In the genomic region with DNA sequence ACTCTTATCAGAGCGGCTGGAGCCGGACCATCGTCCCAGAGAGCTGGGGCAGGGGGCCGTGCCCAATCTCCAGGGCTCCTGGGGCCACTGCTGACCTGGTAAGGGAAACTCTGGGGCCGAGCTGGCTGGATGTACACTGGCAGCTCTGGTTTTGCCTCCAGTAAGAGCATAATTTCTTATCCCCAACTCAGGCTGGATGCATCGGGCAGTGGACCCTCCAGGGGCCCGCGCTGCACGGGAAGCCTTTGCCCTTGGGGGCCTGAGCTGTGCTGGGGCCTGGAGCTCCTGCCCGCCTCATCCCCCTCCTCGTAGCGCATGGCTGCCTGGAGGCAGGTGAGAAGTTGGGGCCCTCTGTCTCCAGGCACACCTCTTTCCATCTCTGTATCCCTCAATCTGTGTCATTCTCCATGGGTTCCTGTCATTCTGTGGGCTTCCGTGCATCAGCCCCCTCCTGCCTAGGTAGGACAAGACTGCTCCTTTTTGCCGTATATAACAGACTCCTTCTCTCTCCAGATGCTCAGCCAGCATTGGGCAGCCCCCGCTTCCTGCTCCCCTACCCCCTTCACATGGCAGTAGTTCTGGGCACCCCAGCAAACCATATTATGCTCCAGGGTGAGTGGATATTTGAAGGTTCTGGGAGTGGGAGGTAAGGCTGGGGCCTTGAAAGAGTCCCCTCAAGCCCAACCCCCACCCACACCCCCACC, we compare ENCODE assay signal across 1 cellular context.
TF ChIP-seq lines count a peak whose summit lies in the region.

No MANE protein-coding gene starts in this region.

TF ChIP-seq in HepG2, 621 proteins besides CTCF, POLR2A, EP300 and RAD21:
- TF ChIP-seq FOSL1 (CRISPR knock-in tag; IDR thresholded peaks at IDR 0.05; ENCODE audit: borderline replicate concordance) (no peak), ZSCAN22 (CRISPR knock-in tag; IDR thresholded peaks at IDR 0.05) (no peak), MZF1 (CRISPR knock-in tag; IDR thresholded peaks at IDR 0.05; ENCODE audit: borderline replicate concordance) (no peak), SMC3 (IDR thresholded peaks at IDR 0.05; ENCODE audit: low read length) (no peak), ZSCAN29 (CRISPR knock-in tag; conservative IDR thresholded peaks at IDR 0.05) (no peak), ZMYM3 (CRISPR knock-in tag; IDR thresholded peaks at IDR 0.05) (no peak), CREB1 (IDR thresholded peaks at IDR 0.05) (no peak), CREB1 (CRISPR knock-in tag; IDR thresholded peaks at IDR 0.05) (no peak), ZFP90 (CRISPR knock-in tag; IDR thresholded peaks at IDR 0.05; ENCODE audit: borderline replicate concordance) (no peak)
- TF ChIP-seq, protein P1, sequence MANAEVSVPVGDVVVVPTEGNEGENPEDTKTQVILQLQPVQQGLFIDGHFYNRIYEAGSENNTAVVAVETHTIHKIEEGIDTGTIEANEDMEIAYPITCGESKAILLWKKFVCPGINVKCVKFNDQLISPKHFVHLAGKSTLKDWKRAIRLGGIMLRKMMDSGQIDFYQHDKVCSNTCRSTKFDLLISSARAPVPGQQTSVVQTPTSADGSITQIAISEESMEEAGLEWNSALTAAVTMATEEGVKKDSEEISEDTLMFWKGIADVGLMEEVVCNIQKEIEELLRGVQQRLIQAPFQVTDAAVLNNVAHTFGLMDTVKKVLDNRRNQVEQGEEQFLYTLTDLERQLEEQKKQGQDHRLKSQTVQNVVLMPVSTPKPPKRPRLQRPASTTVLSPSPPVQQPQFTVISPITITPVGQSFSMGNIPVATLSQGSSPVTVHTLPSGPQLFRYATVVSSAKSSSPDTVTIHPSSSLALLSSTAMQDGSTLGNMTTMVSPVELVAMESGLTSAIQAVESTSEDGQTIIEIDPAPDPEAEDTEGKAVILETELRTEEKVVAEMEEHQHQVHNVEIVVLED (CRISPR knock-in tag; IDR thresholded peaks at IDR 0.05; ENCODE audit: borderline replicate concordance), result no peak
- TF ChIP-seq, protein P2, sequence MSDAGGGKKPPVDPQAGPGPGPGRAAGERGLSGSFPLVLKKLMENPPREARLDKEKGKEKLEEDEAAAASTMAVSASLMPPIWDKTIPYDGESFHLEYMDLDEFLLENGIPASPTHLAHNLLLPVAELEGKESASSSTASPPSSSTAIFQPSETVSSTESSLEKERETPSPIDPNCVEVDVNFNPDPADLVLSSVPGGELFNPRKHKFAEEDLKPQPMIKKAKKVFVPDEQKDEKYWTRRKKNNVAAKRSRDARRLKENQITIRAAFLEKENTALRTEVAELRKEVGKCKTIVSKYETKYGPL (CRISPR knock-in tag; IDR thresholded peaks at IDR 0.05), result no peak
- TF ChIP-seq, protein P3, sequence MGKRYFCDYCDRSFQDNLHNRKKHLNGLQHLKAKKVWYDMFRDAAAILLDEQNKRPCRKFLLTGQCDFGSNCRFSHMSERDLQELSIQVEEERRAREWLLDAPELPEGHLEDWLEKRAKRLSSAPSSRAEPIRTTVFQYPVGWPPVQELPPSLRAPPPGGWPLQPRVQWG (CRISPR knock-in tag; IDR thresholded peaks at IDR 0.05; ENCODE audit: borderline replicate concordance, low read depth), result no peak
- TF ChIP-seq, protein P4, sequence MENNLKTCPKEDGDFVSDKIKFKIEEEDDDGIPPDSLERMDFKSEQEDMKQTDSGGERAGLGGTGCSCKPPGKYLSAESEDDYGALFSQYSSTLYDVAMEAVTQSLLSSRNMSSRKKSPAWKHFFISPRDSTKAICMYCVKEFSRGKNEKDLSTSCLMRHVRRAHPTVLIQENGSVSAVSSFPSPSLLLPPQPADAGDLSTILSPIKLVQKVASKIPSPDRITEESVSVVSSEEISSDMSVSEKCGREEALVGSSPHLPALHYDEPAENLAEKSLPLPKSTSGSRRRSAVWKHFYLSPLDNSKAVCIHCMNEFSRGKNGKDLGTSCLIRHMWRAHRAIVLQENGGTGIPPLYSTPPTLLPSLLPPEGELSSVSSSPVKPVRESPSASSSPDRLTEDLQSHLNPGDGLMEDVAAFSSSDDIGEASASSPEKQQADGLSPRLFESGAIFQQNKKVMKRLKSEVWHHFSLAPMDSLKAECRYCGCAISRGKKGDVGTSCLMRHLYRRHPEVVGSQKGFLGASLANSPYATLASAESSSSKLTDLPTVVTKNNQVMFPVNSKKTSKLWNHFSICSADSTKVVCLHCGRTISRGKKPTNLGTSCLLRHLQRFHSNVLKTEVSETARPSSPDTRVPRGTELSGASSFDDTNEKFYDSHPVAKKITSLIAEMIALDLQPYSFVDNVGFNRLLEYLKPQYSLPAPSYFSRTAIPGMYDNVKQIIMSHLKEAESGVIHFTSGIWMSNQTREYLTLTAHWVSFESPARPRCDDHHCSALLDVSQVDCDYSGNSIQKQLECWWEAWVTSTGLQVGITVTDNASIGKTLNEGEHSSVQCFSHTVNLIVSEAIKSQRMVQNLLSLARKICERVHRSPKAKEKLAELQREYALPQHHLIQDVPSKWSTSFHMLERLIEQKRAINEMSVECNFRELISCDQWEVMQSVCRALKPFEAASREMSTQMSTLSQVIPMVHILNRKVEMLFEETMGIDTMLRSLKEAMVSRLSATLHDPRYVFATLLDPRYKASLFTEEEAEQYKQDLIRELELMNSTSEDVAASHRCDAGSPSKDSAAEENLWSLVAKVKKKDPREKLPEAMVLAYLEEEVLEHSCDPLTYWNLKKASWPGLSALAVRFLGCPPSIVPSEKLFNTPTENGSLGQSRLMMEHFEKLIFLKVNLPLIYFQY (CRISPR knock-in tag; IDR thresholded peaks at IDR 0.05; ENCODE audit: borderline replicate concordance), result no peak
